1 cellular context compared by ENCODE assay signal in the genomic region with DNA sequence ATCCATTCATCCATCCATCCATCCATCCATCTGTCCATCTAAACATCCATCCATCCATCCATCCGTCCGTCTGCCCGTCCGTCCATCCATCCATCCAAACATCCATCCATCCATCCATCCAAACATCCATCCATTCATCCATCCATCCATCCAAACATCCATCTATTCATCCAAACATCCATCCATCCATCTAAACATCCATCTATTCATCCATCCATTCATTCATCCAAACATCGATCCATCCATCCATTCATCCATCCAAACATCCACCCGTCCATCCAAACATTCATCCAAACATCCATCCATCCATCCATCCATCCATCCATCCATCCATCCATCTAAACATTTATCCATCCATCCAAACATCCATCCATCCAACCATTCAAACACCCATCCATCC.
TF ChIP-seq lines count a peak whose summit lies in the region.

No MANE protein-coding gene starts in this region.

TF ChIP-seq in K562, 482 proteins besides CTCF, POLR2A, EP300 and RAD21:
- TF ChIP-seq HNRNPL (IDR thresholded peaks at IDR 0.05; ENCODE audit: low read depth, low read length), result no peak
- TF ChIP-seq ZNF766 (CRISPR knock-in tag; conservative IDR thresholded peaks at IDR 0.05), result no peak
- no peak for TF ChIP-seq NEUROD1 (IDR thresholded peaks at IDR 0.05; ENCODE audit: borderline replicate concordance, low read depth, low read length, partially characterized antibody)
- no peak for TF ChIP-seq YY1 (IDR thresholded peaks at IDR 0.05; ENCODE audit: borderline replicate concordance in 1 of 3, control insufficient read depth in 1 of 3, extremely low read depth in 1 of 3, insufficient read depth in 3 of 3, insufficient read length in 1 of 3, insufficient replicate concordance in 2 of 3, low read depth in 1 of 3, low read length in 2 of 3)
- TF ChIP-seq ZNF561 (CRISPR knock-in tag; conservative IDR thresholded peaks at IDR 0.05), result no peak
- TF ChIP-seq ESRRB (CRISPR knock-in tag; IDR thresholded peaks at IDR 0.05; ENCODE audit: borderline replicate concordance), result no peak
- no peak for TF ChIP-seq ZNF133 (CRISPR knock-in tag; IDR thresholded peaks at IDR 0.05)
- TF ChIP-seq FOXJ2 (tag; IDR thresholded peaks at IDR 0.05), result no peak
- TF ChIP-seq, protein P1, sequence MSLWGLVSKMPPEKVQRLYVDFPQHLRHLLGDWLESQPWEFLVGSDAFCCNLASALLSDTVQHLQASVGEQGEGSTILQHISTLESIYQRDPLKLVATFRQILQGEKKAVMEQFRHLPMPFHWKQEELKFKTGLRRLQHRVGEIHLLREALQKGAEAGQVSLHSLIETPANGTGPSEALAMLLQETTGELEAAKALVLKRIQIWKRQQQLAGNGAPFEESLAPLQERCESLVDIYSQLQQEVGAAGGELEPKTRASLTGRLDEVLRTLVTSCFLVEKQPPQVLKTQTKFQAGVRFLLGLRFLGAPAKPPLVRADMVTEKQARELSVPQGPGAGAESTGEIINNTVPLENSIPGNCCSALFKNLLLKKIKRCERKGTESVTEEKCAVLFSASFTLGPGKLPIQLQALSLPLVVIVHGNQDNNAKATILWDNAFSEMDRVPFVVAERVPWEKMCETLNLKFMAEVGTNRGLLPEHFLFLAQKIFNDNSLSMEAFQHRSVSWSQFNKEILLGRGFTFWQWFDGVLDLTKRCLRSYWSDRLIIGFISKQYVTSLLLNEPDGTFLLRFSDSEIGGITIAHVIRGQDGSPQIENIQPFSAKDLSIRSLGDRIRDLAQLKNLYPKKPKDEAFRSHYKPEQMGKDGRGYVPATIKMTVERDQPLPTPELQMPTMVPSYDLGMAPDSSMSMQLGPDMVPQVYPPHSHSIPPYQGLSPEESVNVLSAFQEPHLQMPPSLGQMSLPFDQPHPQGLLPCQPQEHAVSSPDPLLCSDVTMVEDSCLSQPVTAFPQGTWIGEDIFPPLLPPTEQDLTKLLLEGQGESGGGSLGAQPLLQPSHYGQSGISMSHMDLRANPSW (CRISPR knock-in tag; IDR thresholded peaks at IDR 0.05), result no peak
- TF ChIP-seq, protein P2, sequence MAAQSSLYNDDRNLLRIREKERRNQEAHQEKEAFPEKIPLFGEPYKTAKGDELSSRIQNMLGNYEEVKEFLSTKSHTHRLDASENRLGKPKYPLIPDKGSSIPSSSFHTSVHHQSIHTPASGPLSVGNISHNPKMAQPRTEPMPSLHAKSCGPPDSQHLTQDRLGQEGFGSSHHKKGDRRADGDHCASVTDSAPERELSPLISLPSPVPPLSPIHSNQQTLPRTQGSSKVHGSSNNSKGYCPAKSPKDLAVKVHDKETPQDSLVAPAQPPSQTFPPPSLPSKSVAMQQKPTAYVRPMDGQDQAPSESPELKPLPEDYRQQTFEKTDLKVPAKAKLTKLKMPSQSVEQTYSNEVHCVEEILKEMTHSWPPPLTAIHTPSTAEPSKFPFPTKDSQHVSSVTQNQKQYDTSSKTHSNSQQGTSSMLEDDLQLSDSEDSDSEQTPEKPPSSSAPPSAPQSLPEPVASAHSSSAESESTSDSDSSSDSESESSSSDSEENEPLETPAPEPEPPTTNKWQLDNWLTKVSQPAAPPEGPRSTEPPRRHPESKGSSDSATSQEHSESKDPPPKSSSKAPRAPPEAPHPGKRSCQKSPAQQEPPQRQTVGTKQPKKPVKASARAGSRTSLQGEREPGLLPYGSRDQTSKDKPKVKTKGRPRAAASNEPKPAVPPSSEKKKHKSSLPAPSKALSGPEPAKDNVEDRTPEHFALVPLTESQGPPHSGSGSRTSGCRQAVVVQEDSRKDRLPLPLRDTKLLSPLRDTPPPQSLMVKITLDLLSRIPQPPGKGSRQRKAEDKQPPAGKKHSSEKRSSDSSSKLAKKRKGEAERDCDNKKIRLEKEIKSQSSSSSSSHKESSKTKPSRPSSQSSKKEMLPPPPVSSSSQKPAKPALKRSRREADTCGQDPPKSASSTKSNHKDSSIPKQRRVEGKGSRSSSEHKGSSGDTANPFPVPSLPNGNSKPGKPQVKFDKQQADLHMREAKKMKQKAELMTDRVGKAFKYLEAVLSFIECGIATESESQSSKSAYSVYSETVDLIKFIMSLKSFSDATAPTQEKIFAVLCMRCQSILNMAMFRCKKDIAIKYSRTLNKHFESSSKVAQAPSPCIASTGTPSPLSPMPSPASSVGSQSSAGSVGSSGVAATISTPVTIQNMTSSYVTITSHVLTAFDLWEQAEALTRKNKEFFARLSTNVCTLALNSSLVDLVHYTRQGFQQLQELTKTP (IDR thresholded peaks at IDR 0.05; ENCODE audit: low read depth in 1 of 2, partially characterized antibody in 2 of 2), result no peak
- TF ChIP-seq, protein P3, sequence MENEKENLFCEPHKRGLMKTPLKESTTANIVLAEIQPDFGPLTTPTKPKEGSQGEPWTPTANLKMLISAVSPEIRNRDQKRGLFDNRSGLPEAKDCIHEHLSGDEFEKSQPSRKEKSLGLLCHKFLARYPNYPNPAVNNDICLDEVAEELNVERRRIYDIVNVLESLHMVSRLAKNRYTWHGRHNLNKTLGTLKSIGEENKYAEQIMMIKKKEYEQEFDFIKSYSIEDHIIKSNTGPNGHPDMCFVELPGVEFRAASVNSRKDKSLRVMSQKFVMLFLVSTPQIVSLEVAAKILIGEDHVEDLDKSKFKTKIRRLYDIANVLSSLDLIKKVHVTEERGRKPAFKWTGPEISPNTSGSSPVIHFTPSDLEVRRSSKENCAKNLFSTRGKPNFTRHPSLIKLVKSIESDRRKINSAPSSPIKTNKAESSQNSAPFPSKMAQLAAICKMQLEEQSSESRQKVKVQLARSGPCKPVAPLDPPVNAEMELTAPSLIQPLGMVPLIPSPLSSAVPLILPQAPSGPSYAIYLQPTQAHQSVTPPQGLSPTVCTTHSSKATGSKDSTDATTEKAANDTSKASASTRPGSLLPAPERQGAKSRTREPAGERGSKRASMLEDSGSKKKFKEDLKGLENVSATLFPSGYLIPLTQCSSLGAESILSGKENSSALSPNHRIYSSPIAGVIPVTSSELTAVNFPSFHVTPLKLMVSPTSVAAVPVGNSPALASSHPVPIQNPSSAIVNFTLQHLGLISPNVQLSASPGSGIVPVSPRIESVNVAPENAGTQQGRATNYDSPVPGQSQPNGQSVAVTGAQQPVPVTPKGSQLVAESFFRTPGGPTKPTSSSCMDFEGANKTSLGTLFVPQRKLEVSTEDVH (IDR thresholded peaks at IDR 0.05; ENCODE audit: low read depth, partially characterized antibody), result no peak
- TF ChIP-seq TBL1XR1 (IDR thresholded peaks at IDR 0.05; ENCODE audit: low read length in 2 of 2), result no peak
- TF ChIP-seq ZNF778 (CRISPR knock-in tag; IDR thresholded peaks at IDR 0.05), result no peak
- TF ChIP-seq ZNF324 (CRISPR knock-in tag; IDR thresholded peaks at IDR 0.05), result no peak
- TF ChIP-seq SMARCA5 (IDR thresholded peaks at IDR 0.05), result no peak
- TF ChIP-seq ETV6 (IDR thresholded peaks at IDR 0.05; ENCODE audit: borderline replicate concordance in 1 of 2, low read depth in 2 of 2, low read length in 1 of 2), result no peak
- TF ChIP-seq ETV6 (CRISPR knock-in tag; IDR thresholded peaks at IDR 0.05; ENCODE audit: borderline replicate concordance), result no peak
- TF ChIP-seq PURB (CRISPR knock-in tag; IDR thresholded peaks at IDR 0.05; ENCODE audit: low read depth), result no peak
TF ChIP-seq in K562: peak in this region for 0.
